Comparison of ENCODE assay signal across 1 cellular context in the genomic region with DNA sequence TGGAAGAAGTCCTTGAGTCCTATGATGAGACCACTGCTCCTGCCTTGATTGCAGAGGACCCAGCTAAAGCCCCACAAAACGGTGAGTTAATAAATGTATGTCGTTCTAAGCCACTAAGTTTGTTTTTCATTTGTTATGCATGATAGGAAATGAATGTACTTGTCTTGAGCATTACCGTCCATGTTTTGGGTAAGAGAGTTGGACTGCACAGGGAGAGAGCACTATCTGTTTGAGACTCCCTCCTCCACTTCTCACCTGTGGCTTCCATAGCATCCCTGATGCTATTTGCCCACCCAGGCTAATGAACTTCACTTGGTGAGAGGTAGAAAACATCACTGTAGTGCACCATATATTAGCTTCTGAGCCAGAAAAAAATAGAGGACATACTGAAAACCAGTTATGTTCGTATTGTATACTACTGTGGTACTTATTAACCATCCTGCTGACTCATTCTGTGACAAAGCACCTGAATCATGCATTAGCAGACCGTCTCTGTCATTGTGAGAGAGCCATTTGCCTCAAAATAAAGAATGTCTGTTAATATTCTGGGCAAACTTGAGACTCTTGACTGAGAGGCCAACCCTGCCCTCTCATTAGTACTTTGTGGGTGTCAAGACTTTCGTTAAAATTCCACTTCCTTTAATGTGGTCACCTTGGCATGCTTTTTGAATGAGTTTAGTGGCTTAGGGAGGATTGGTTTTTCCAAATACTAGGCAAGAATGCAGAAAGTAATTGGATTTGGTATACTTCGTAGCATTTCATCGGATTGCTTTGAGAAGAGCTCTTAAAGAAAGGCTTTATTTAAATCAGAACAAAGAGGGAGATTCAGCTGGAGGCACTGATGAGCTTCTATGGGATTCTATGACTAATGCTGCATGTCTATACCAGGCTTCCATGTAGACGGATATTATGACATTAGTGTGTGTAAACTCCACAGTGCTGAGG.
TF ChIP-seq lines count a peak whose summit lies in the region.

No MANE protein-coding gene starts in this region.

TF ChIP-seq in GM23338, 12 proteins besides CTCF, POLR2A, EP300 and RAD21 (continued from another document):
- TF ChIP-seq ZNF462 (CRISPR knock-in tag; IDR thresholded peaks at IDR 0.05), result no peak
- TF ChIP-seq STAT1 (IDR thresholded peaks at IDR 0.05; ENCODE audit: unreplicated experiment), result no peak
- TF ChIP-seq REST (IDR thresholded peaks at IDR 0.05; ENCODE audit: unreplicated experiment), result no peak
- no peak for TF ChIP-seq ZNF331 (CRISPR knock-in tag; IDR thresholded peaks at IDR 0.05; ENCODE audit: low read depth)
- no peak for TF ChIP-seq ZNF114 (CRISPR knock-in tag; IDR thresholded peaks at IDR 0.05)
- TF ChIP-seq ETS1 (IDR thresholded peaks at IDR 0.05), result no peak
- TF ChIP-seq EZH2phosphoT487 (IDR thresholded peaks at IDR 0.05; ENCODE audit: unreplicated experiment), result no peak
